22 cellular contexts compared by ENCODE assay signal in genomic region chr11:76649964-76650363, GRCh38. TPM values are rescaled to one million over a fixed set of nuclear protein-coding genes. Genes with fewer than 3 reads are reported as not detected.
DNase-seq lines count a peak whose midpoint lies in the region; ATAC-seq and TF ChIP-seq lines count a peak whose summit lies in the region.
"Had no signal": no experiment of that assay in that cellular context is flagged by ENCODE, and none has a peak within 500 bp of the region (broad histone marks: within the 10 kb centered on the region; RNA-seq: fewer than 3 reads in every experiment).

No MANE protein-coding gene starts in this region.

- H3K4me3 ChIP-seq in ascending aorta (no peak overlapping the region), right cardiac atrium (ENCODE audit: low read length) (no peak overlapping the region), skeletal muscle tissue (ENCODE audit: low read length in 3 of 3) (no peak overlapping the region)
- H3K4me3 ChIP-seq: BLaER1 treated with 17β-estradiol and CSF1 and Interleukin-3, amounts not matched to agents 10 nM and 100 nM had no signal

- no peak for TF ChIP-seq CTCF in ascending aorta (IDR thresholded peaks at IDR 0.05)

- intact Hi-C loops in Right ventricle myocardium superior (cut with DNase I) (no loop called here), left cardiac atrium (cut with DNase I) (no loop called here), ascending aorta (cut with DNase I) (loop anchor here (5.0 kb wide), 1 partner anchor 73 kb away; no protein-coding TSS in a partner anchor), right cardiac atrium (cut with DNase I) (no loop called here)

- H3K27me3 ChIP-seq in ascending aorta = no peaks in the 10 kb centered on the region
- H3K27me3 ChIP-seq in right cardiac atrium (ENCODE audit: control insufficient read depth, insufficient read depth) = no peaks in the 10 kb centered on the region
- no peaks in the 10 kb centered on the region for H3K27me3 ChIP-seq in skeletal muscle tissue (ENCODE audit: control insufficient read depth in 3 of 3, insufficient read depth in 3 of 3, low read length in 3 of 3)
- H3K27me3 ChIP-seq: BLaER1 treated with 17β-estradiol and CSF1 and Interleukin-3, amounts not matched to agents 10 nM and 100 nM had no signal

- peak overlapping the region; percentile 54 to 63 for H3K27ac ChIP-seq in ascending aorta
- peak overlapping the region; percentile 81 for H3K27ac ChIP-seq in right cardiac atrium (ENCODE audit: low read length)
- peak overlapping the region; percentile 30 for H3K27ac ChIP-seq in skeletal muscle tissue (ENCODE audit: low read depth, low read length)
- H3K27ac ChIP-seq: BLaER1 treated with 17β-estradiol and CSF1 and Interleukin-3, amounts not matched to agents 10 nM and 100 nM had no signal

- DNase-seq in Right ventricle myocardium superior (peak; percentile 9), left cardiac atrium (no peak), ascending aorta (ENCODE audit: low spot score in 2 of 2) (peak in 1 of 2 donors; percentile 22), right cardiac atrium (peak in 1 of 3 donors; percentile 23)
- DNase-seq: Calu3; CD8-positive, alpha-beta T cell; GOT3; IMR-90; NCI-H1417; NCI-H187; NCI-H2107; NCI-H510A treated with DMSO at 0.1 percent for 48 hours; NCI-H774; OCI-M1; SHP77 treated with DMSO at 0.1 percent for 48 hours had no signal

- ATAC-seq in Right ventricle myocardium superior (ENCODE audit: poor library complexity) (no peak), left cardiac atrium (no peak), right cardiac atrium (no peak), HG03521 (IDR thresholded peaks at IDR 0.05; ENCODE audit: unreplicated experiment) (no peak), GM18868 (IDR thresholded peaks at IDR 0.05; ENCODE audit: unreplicated experiment) (no peak), esophagus mucosa (no peak)
- ATAC-seq: CD8-positive, alpha-beta T cell had no signal

- H3K36me3 ChIP-seq in ascending aorta = no peaks in the 10 kb centered on the region
- no peaks in the 10 kb centered on the region for H3K36me3 ChIP-seq in skeletal muscle tissue (ENCODE audit: control insufficient read depth in 3 of 3, insufficient read depth in 3 of 3, low read length in 3 of 3)
- H3K36me3 ChIP-seq: BLaER1 treated with 17β-estradiol and CSF1 and Interleukin-3, amounts not matched to agents 10 nM and 100 nM had no signal

- peak overlapping the region in 1 of 3 donors; percentile 50 for H3K9ac ChIP-seq in skeletal muscle tissue (ENCODE audit: low read depth in 1 of 3, low read length in 3 of 3)
- H3K9ac ChIP-seq: BLaER1 treated with 17β-estradiol and CSF1 and Interleukin-3, amounts not matched to agents 10 nM and 100 nM had no signal

- H3K9me3 ChIP-seq in ascending aorta (peaks cover 0 to 8% of the 10 kb centered on the region in 2 donors), right cardiac atrium (ENCODE audit: control insufficient read depth, low read length) (no peaks in the 10 kb centered on the region), skeletal muscle tissue (ENCODE audit: control insufficient read depth in 3 of 3, low read length in 3 of 3) (peaks cover 0 to 2% (median 0%) of the 10 kb centered on the region in 3 donors)

- 45% methylated on average over 2 of the region's 2 CpGs for WGBS in right cardiac atrium

- peaks cover 14 to 37% of the 10 kb centered on the region in 2 donors for H3K4me1 ChIP-seq in ascending aorta
- H3K4me1 ChIP-seq in right cardiac atrium (ENCODE audit: control insufficient read depth, insufficient read depth, low read length) = peaks cover 5% of the 10 kb centered on the region
- H3K4me1 ChIP-seq in skeletal muscle tissue (ENCODE audit: control insufficient read depth in 3 of 3, insufficient read depth in 3 of 3, low read length in 3 of 3) = peaks cover 11 to 22% (median 18%) of the 10 kb centered on the region in 3 donors

RNA-seq across cellular contexts. Expression of gene LRRC32, which starts 20.6 kb away (rescaled TPM):
- total RNA-seq in Right ventricle myocardium superior (30.3 TPM), left cardiac atrium (10 to 100 TPM; 43.8 to 88.2 TPM), ascending aorta (280 TPM), right cardiac atrium (10 to 100 TPM; 27.7 to 49.9 (median 44.9) TPM), skeletal muscle tissue (6.3 TPM), esophagus mucosa (9.0 TPM)
- polyA plus RNA-seq in right cardiac atrium = 72.1 TPM
- total RNA-seq: A172, Calu3, M059J had no signal

Comparison
In these comparisons a context has a peak if more than half of its experiments do, and no peak if none do; other contexts are left out.
1. H3K27ac ChIP-seq: peak in every context shown above with its lines; median percentile 81 in right cardiac atrium; 58 in ascending aorta; 30 in skeletal muscle tissue.